ENCODE assay signal across 24 cellular contexts in genomic region chr5:36593867-36594266, GRCh38. TPM values are rescaled to one million over a fixed set of nuclear protein-coding genes. Genes with fewer than 3 reads are reported as not detected.
"Had no signal": no experiment of that assay in that cellular context is flagged by ENCODE, and none has a peak within 500 bp of the region (broad histone marks: within the 10 kb centered on the region; RNA-seq: fewer than 3 reads in every experiment).

No MANE protein-coding gene starts in this region.

- ATAC-seq: activated naive CD4-positive, alpha-beta T cell treated with anti-CD3 and anti-CD28 coated beads, Interleukin-2, amount 50 U/mL, for 72 hours; esophagus mucosa; gastroesophageal sphincter; heart left ventricle; stimulated activated memory B cell treated with anti-CD40 and anti-IgM and Interleukin-4, amounts not matched to agents 10 μg/mL and 1 μg/mL and 100 μg/mL, for 72 hours had no signal

- DNase-seq: activated CD4-positive, alpha-beta T cell treated with anti-CD3 and anti-CD28 coated beads, Interleukin-2, amount 50 U/mL, for 1 hour; activated CD4-positive, CD25-positive, alpha-beta regulatory T cell treated with anti-CD3 and anti-CD28 coated beads, Interleukin-2, amount 50 U/mL, for 72 hours; activated gamma-delta T cell treated with Interleukin-2 at 50 U/mL for 16 hours; activated T-cell treated with anti-CD3 and anti-CD28 coated beads for 4 hours; cerebellar nuclear complex; cortex of kidney; effector CD4-positive, alpha-beta T cell; heart left ventricle; immature natural killer cell; kidney glomerular epithelial cell; left ventricle myocardium inferior; mammary epithelial cell; midbrain; nephron progenitor cell; occipital lobe; retina; spleen; stimulated activated CD4-positive, alpha-beta T cell treated with anti-CD3 and anti-CD28 coated beads, Interleukin-4, amount 100 ng/mL, for 4 hours; upper lobe of left lung had no signal

RNA-seq across cellular contexts. Expression of gene SLC1A3, which starts 12.5 kb away (rescaled TPM):
- total RNA-seq: activated T-helper 1 cell treated with anti-CD3 and anti-CD28 coated beads, Interleukin-12 subunit alpha, Interleukin-12 subunit beta, Interleukin-2, Interleukin-4 antibody, amounts not matched to agents 30 ng/mL and 10 ng/mL and 1 ng/mL, durations not matched to agents 14 hours and 24 hours and 36 hours had no signal
